In genomic region chr1:161766102-161766981, GRCh38 we compare ENCODE assay signal across 1 cellular context.
TF ChIP-seq lines count a peak whose summit lies in the region.

Gene ATF6 (plus strand): TSS chr1:161766320. CDS start chr1:161766361, 41 bp downstream.

TF ChIP-seq in HepG2, 621 proteins besides CTCF, POLR2A, EP300 and RAD21 (continued from another document and continues in another):
- 0 out of 2 replicates have a peak, but pooled peaks have one; percentile 45 for TF ChIP-seq ZNF678 (CRISPR knock-in tag; IDR thresholded peaks at IDR 0.05)
- peak; percentile 64; the same call in 1 of the 2 replicates for TF ChIP-seq ZNF614 (CRISPR knock-in tag; IDR thresholded peaks at IDR 0.05; ENCODE audit: borderline replicate concordance)
- TF ChIP-seq ZBTB42 (CRISPR knock-in tag; IDR thresholded peaks at IDR 0.05), result no peak
- TF ChIP-seq ZNF883 (CRISPR knock-in tag; IDR thresholded peaks at IDR 0.05; ENCODE audit: not compliant biosample characterization), result no peak
- TF ChIP-seq STAT6 (CRISPR knock-in tag; IDR thresholded peaks at IDR 0.05; ENCODE audit: borderline replicate concordance), result peak; percentile 80; the same call in 1 of the 2 replicates
- TF ChIP-seq FUBP1 (CRISPR knock-in tag; IDR thresholded peaks at IDR 0.05; ENCODE audit: borderline replicate concordance), result no peak
- peak; percentile 40; the same call in 1 of the 2 replicates for TF ChIP-seq ZNF747 (CRISPR knock-in tag; IDR thresholded peaks at IDR 0.05; ENCODE audit: borderline replicate concordance)
- no peak for TF ChIP-seq HES4 (CRISPR knock-in tag; IDR thresholded peaks at IDR 0.05; ENCODE audit: borderline replicate concordance)
- TF ChIP-seq NFYC (CRISPR knock-in tag; IDR thresholded peaks at IDR 0.05), result no peak
- no peak for TF ChIP-seq BATF2 (CRISPR knock-in tag; IDR thresholded peaks at IDR 0.05)
- no peak for TF ChIP-seq ZNF879 (CRISPR knock-in tag; IDR thresholded peaks at IDR 0.05)
- TF ChIP-seq TIGD3 (CRISPR knock-in tag; IDR thresholded peaks at IDR 0.05; ENCODE audit: borderline replicate concordance), result no peak
- peak; percentile 67; the same call in 1 of the 2 replicates for TF ChIP-seq AHDC1 (CRISPR knock-in tag; IDR thresholded peaks at IDR 0.05; ENCODE audit: borderline replicate concordance)
- peak; percentile 70 for TF ChIP-seq ZFY (CRISPR knock-in tag; IDR thresholded peaks at IDR 0.05)
- no peak for TF ChIP-seq CHD4 (IDR thresholded peaks at IDR 0.05; ENCODE audit: borderline replicate concordance, low read length)
- no peak for TF ChIP-seq THYN1 (CRISPR knock-in tag; IDR thresholded peaks at IDR 0.05; ENCODE audit: borderline replicate concordance, low read depth)
- TF ChIP-seq RXRB (CRISPR knock-in tag; IDR thresholded peaks at IDR 0.05; ENCODE audit: borderline replicate concordance), result peak; percentile 59
- TF ChIP-seq BRF2 (CRISPR knock-in tag; IDR thresholded peaks at IDR 0.05), result 0 out of 2 replicates have a peak, but pooled peaks have one; percentile 26
- no peak for TF ChIP-seq PRPF4 (IDR thresholded peaks at IDR 0.05; ENCODE audit: low read depth, low read length, poor library complexity, severe bottlenecking)
- TF ChIP-seq TBP (CRISPR knock-in tag; IDR thresholded peaks at IDR 0.05), result no peak
- no peak for TF ChIP-seq ZNF224 (CRISPR knock-in tag; IDR thresholded peaks at IDR 0.05)
- no peak for TF ChIP-seq GLMP (CRISPR knock-in tag; IDR thresholded peaks at IDR 0.05; ENCODE audit: borderline replicate concordance)
- 0 out of 2 replicates have a peak, but pooled peaks have one; percentile 56 for TF ChIP-seq ZNF674 (CRISPR knock-in tag; IDR thresholded peaks at IDR 0.05; ENCODE audit: low read depth)
- 0 out of 2 replicates have a peak, but pooled peaks have one; percentile 28 for TF ChIP-seq ZNF280B (CRISPR knock-in tag; IDR thresholded peaks at IDR 0.05; ENCODE audit: borderline replicate concordance)
- no peak for TF ChIP-seq ZNF549 (CRISPR knock-in tag; IDR thresholded peaks at IDR 0.05)
- no peak for TF ChIP-seq CEBPZ (IDR thresholded peaks at IDR 0.05; ENCODE audit: low read length)
